8 cellular contexts compared by ENCODE assay signal in the genomic region with DNA sequence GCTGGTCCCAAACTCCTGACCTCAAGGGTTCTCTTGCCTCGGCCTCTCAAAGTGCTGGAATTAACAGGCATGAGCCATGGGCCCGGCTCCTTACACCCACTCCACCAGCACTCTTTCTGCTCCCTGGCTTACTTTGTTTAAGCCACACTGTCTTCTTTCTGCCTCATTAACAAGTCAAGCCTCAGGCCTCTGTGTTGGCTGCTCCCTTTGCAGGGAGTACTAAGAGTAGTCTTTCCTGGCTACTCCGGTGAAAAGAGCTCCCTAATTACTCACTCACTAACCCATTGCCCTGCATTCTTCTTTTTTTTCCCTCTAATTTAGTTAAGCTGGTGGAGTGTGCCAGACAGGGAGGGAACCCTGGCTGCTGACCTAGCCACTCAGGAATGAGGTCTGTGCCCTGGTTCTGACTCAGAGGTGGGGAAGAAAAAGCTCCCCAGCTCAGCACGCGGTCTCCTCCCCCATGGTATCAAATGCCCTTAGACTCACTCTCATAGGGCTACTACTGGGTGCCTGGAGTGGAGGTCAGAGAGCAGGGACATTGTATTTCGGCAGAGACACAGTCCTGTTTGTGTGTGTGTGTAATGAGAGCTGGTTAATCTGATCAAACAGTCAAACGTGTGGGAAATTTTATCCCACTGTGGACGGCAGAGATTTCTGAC. TPM values are rescaled to one million over a fixed set of nuclear protein-coding genes. Genes with fewer than 3 reads are reported as not detected.
DNase-seq lines count a peak whose midpoint lies in the region; ATAC-seq and TF ChIP-seq lines count a peak whose summit lies in the region.

No MANE protein-coding gene starts in this region.

- H3K27me3 ChIP-seq in thyroid gland: no peaks in the 10 kb centered on the region

- ATAC-seq in HG02870 (IDR thresholded peaks at IDR 0.05; ENCODE audit: unreplicated experiment): no peak

- H3K4me3 ChIP-seq in thyroid gland (replicated peaks in 1 of 3): no peak overlapping the region

- H3K27ac Mint-ChIP-seq in MCF 10A (ENCODE audit: low read depth, unreplicated experiment): peak overlapping the region; percentile 80

- WGBS in thyroid gland, 2 donors: 20 to 23% methylated on average over 8 of the region's 8 CpGs

- H3K27ac ChIP-seq in thyroid gland: peak overlapping the region; percentile 59 to 79 (median 71)

- peaks cover 21% of the 10 kb centered on the region for H3K4me1 Mint-ChIP-seq in MCF 10A (ENCODE audit: insufficient read depth, unreplicated experiment)

- no peaks in the 10 kb centered on the region for H3K36me3 ChIP-seq in thyroid gland

- intact Hi-C loops in MCF 10A (cut with micrococcal nuclease): no loop called here
- intact Hi-C loops in thyroid gland (cut with DNase I): no loop called here

- H3K4me1 ChIP-seq in thyroid gland: peaks cover 18 to 26% of the 10 kb centered on the region in 2 donors

- H3K9me3 ChIP-seq in thyroid gland: no peaks in the 10 kb centered on the region

- no peaks in the 10 kb centered on the region for H3K9me3 Mint-ChIP-seq in MCF 10A (ENCODE audit: unreplicated experiment)

- no peak for TF ChIP-seq POLR2A in thyroid gland (IDR thresholded peaks at IDR 0.05)

- H3K4me3 Mint-ChIP-seq in MCF 10A (ENCODE audit: unreplicated experiment): peak overlapping the region; percentile 10

- CTCF ChIA-PET in MCF 10A (lab: Yijun Ruan, JAX): interaction anchor here (0.6 to 2.2 kb wide), 18 partner anchors 9 to 460 kb away, joined by 3 to 16 read pairs (median 5); a partner anchor contains a TSS

- in situ Hi-C loops in Caki2 (cut with HindIII; ENCODE audit: low pct_unique_long_range_greater_than_20kb, low sequenced_read_pairs): no loop called here

- H3K27me3 Mint-ChIP-seq in MCF 10A (ENCODE audit: insufficient read depth, unreplicated experiment): no peaks in the 10 kb centered on the region

- peaks cover 16% of the 10 kb centered on the region for H3K36me3 Mint-ChIP-seq in MCF 10A (ENCODE audit: insufficient read depth, unreplicated experiment)

- DNase-seq in Caki2 (ENCODE audit: low read depth) (peak; percentile 100), NCI-H128 (lab: John Stamatoyannopoulos, UW; ENCODE audit: unreplicated experiment) (peak; percentile 56), MCF 10A (ENCODE audit: unreplicated experiment) (peak; percentile 96), left kidney (ENCODE audit: low read depth, low spot score) (peak; percentile 98), thyroid gland (peak; percentile 92), NCI-H526 treated with DMSO at 0.1 percent for 48 hours (lab: John Stamatoyannopoulos, UW) (no peak), OCI-M2 (lab: John Stamatoyannopoulos, UW; ENCODE audit: unreplicated experiment) (no peak)

- no peak for TF ChIP-seq CTCF in MCF 10A (IDR thresholded peaks at IDR 0.05; ENCODE audit: unreplicated experiment)
- TF ChIP-seq CTCF in thyroid gland (IDR thresholded peaks at IDR 0.05): no peak

- BruUV-seq in MCF 10A (replicated peaks; lab: Mats Ljungman, UMichigan): no TSS peak

- POLR2A ChIA-PET in MCF 10A (lab: Yijun Ruan, JAX): interaction anchor here (0.7 to 4.3 kb wide), 17 partner anchors 9 to 729 kb away, joined by 3 to 54 read pairs (median 4); a partner anchor contains a TSS

RNA-seq across cellular contexts. Expression of a gene that starts 19.8 kb away (rescaled TPM):
- not detected in 2 replicates for total RNA-seq in Caki2 (2014; rRNA removed; shearing (Covaris generic); ENCODE audit: low replicate concordance)
- 24.8 and 27.6 TPM in 2 replicates for total RNA-seq in MCF 10A (2022)
- 10 to 100 TPM in 1 of 4 donors, 1 to 10 TPM in 3; 5.8 to 14.1 (median 9.3) TPM for total RNA-seq in thyroid gland

RNA-seq across cellular contexts. Expression of a gene that starts 24.9 kb away (rescaled TPM):
- not detected in 2 replicates for total RNA-seq in Caki2 (2014; rRNA removed; shearing (Covaris generic); ENCODE audit: low replicate concordance)
- not detected in 2 replicates for total RNA-seq in MCF 10A (2022)
- not detected for total RNA-seq in thyroid gland

RNA-seq across cellular contexts. Expression of a gene that starts 47.5 kb away (rescaled TPM):
- total RNA-seq in Caki2 (2014; rRNA removed; shearing (Covaris generic); ENCODE audit: low replicate concordance): not detected in 2 replicates
- total RNA-seq in MCF 10A (2022) (not detected in 2 replicates), thyroid gland (1 to 10 TPM; 1.3 to 3.0 (median 2.5) TPM)

RNA-seq across cellular contexts. Expression of a gene that starts 53.2 kb away (rescaled TPM):
- total RNA-seq in Caki2 (2014; rRNA removed; shearing (Covaris generic); ENCODE audit: low replicate concordance): 8.0 and 16.3 TPM in 2 replicates
- total RNA-seq in MCF 10A (2022): 0.56 and 1.1 TPM in 2 replicates
- 1 to 10 TPM in 1 of 4 donors, under 1 TPM in 3; 0.33 to 1.5 (median 0.62) TPM for total RNA-seq in thyroid gland

Comparison
In these comparisons a context has a peak if more than half of its experiments do, and no peak if none do; other contexts are left out.
1. DNase-seq: peak in Caki2 (single experiment), NCI-H128 (single experiment), MCF 10A (single experiment), left kidney (single experiment) and thyroid gland (2 of 2); none in NCI-H526 treated with DMSO at 0.1 percent for 48 hours (single experiment) and OCI-M2 (single experiment).